In the genomic region with DNA sequence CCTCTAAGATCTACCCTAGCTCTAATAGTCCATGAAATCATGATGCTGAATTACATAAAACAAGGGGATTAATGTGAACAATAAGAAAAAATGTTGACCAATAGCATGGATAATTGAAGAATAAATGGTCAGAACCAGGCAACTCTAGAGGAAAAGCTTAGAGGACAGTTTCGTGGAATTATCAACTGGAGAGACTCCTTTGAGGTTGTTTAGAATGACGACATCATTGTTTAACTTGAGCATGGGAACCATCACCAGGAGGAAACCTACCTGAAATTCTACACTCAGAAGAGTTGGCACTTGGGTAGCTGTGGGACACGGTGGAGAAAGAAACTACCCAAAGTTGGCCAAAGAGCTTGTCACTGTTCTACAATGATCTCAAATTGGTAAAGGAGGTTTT, we compare ENCODE assay signal across 1 cellular context.
TF ChIP-seq lines count a peak whose summit lies in the region.

No MANE protein-coding gene starts in this region.

TF ChIP-seq in HCT116, 20 proteins besides CTCF, POLR2A, EP300 and RAD21 (continued from another document):
- TF ChIP-seq, protein P1, sequence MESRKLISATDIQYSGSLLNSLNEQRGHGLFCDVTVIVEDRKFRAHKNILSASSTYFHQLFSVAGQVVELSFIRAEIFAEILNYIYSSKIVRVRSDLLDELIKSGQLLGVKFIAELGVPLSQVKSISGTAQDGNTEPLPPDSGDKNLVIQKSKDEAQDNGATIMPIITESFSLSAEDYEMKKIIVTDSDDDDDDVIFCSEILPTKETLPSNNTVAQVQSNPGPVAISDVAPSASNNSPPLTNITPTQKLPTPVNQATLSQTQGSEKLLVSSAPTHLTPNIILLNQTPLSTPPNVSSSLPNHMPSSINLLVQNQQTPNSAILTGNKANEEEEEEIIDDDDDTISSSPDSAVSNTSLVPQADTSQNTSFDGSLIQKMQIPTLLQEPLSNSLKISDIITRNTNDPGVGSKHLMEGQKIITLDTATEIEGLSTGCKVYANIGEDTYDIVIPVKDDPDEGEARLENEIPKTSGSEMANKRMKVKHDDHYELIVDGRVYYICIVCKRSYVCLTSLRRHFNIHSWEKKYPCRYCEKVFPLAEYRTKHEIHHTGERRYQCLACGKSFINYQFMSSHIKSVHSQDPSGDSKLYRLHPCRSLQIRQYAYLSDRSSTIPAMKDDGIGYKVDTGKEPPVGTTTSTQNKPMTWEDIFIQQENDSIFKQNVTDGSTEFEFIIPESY (IDR thresholded peaks at IDR 0.05; ENCODE audit: extremely low read depth, insufficient replicate concordance, low read length), result no peak
